3 cellular contexts compared by ENCODE assay signal in genomic region chr2:144877893-144878292, GRCh38.
TF ChIP-seq lines count a peak whose summit lies in the region.

No MANE protein-coding gene starts in this region.

TF ChIP-seq in HepG2, 621 proteins besides CTCF, POLR2A, EP300 and RAD21:
- TF ChIP-seq ZNF331 (CRISPR knock-in tag; IDR thresholded peaks at IDR 0.05) (no peak), SUZ12 (IDR thresholded peaks at IDR 0.05; ENCODE audit: low read depth, low read length) (no peak), ISX (CRISPR knock-in tag; conservative IDR thresholded peaks at IDR 0.05) (no peak), ETS1 (CRISPR knock-in tag; IDR thresholded peaks at IDR 0.05) (no peak), ZBTB26 (CRISPR knock-in tag; IDR thresholded peaks at IDR 0.05; ENCODE audit: borderline replicate concordance) (no peak), MAFF (IDR thresholded peaks at IDR 0.05; ENCODE audit: low read depth, low read length) (peak; percentile 34; the same call in 1 of the 2 replicates), ZNF20 (CRISPR knock-in tag; IDR thresholded peaks at IDR 0.05) (no peak), YEATS4 (CRISPR knock-in tag; IDR thresholded peaks at IDR 0.05; ENCODE audit: borderline replicate concordance) (no peak), MED1 (CRISPR knock-in tag; IDR thresholded peaks at IDR 0.05) (no peak), HNRNPH1 (optimal IDR thresholded peaks at IDR 0.05; ENCODE audit: low read depth, low read length) (no peak), MAFK (conservative IDR thresholded peaks at IDR 0.05 in 1 of 2, IDR thresholded peaks at IDR 0.05 in 1 of 2; ENCODE audit: low read length in 2 of 2) (peak; percentile 57 to 60; a peak in 3 of 4 replicates), ZNF563 (CRISPR knock-in tag; IDR thresholded peaks at IDR 0.05) (no peak)
- TF ChIP-seq, protein P1, sequence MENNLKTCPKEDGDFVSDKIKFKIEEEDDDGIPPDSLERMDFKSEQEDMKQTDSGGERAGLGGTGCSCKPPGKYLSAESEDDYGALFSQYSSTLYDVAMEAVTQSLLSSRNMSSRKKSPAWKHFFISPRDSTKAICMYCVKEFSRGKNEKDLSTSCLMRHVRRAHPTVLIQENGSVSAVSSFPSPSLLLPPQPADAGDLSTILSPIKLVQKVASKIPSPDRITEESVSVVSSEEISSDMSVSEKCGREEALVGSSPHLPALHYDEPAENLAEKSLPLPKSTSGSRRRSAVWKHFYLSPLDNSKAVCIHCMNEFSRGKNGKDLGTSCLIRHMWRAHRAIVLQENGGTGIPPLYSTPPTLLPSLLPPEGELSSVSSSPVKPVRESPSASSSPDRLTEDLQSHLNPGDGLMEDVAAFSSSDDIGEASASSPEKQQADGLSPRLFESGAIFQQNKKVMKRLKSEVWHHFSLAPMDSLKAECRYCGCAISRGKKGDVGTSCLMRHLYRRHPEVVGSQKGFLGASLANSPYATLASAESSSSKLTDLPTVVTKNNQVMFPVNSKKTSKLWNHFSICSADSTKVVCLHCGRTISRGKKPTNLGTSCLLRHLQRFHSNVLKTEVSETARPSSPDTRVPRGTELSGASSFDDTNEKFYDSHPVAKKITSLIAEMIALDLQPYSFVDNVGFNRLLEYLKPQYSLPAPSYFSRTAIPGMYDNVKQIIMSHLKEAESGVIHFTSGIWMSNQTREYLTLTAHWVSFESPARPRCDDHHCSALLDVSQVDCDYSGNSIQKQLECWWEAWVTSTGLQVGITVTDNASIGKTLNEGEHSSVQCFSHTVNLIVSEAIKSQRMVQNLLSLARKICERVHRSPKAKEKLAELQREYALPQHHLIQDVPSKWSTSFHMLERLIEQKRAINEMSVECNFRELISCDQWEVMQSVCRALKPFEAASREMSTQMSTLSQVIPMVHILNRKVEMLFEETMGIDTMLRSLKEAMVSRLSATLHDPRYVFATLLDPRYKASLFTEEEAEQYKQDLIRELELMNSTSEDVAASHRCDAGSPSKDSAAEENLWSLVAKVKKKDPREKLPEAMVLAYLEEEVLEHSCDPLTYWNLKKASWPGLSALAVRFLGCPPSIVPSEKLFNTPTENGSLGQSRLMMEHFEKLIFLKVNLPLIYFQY (CRISPR knock-in tag; IDR thresholded peaks at IDR 0.05; ENCODE audit: borderline replicate concordance), result no peak

TF ChIP-seq in IMR-90, 13 proteins besides CTCF, POLR2A, EP300 and RAD21:
- peak; percentile 84 for TF ChIP-seq MAFK (IDR thresholded peaks at IDR 0.05; ENCODE audit: low read depth, low read length)
- TF ChIP-seq SMC3 (IDR thresholded peaks at IDR 0.05; ENCODE audit: low read depth, low read length), result no peak
- no peak for TF ChIP-seq CHD1 (IDR thresholded peaks at IDR 0.05; ENCODE audit: low read depth, low read length)

TF ChIP-seq in K562, 482 proteins besides CTCF, POLR2A, EP300 and RAD21:
- TF ChIP-seq ZFPM2 (CRISPR knock-in tag; IDR thresholded peaks at IDR 0.05) (no peak), TBL1XR1 (IDR thresholded peaks at IDR 0.05; ENCODE audit: low read length in 2 of 2) (no peak), MAFF (IDR thresholded peaks at IDR 0.05; ENCODE audit: low read length) (peak; percentile 70), C11orf30 (IDR thresholded peaks at IDR 0.05; ENCODE audit: low read depth) (peak; percentile 75), ZNF316 (IDR thresholded peaks at IDR 0.05) (peak; percentile 86), CCAR2 (IDR thresholded peaks at IDR 0.05; ENCODE audit: low read depth, low read length) (no peak), TBP (optimal IDR thresholded peaks at IDR 0.05; ENCODE audit: low read depth, low read length) (no peak), SAFB (IDR thresholded peaks at IDR 0.05; ENCODE audit: borderline replicate concordance, low read depth, low read length) (no peak), RFX5 (IDR thresholded peaks at IDR 0.05; ENCODE audit: low read depth, low read length) (no peak), ZNF217 (CRISPR knock-in tag; IDR thresholded peaks at IDR 0.05) (no peak), ZNF12 (CRISPR knock-in tag; IDR thresholded peaks at IDR 0.05) (no peak), MAFK (IDR thresholded peaks at IDR 0.05; ENCODE audit: low read length) (peak; percentile 45; the same call in 1 of the 2 replicates), ZNF561 (CRISPR knock-in tag; conservative IDR thresholded peaks at IDR 0.05) (no peak), SMARCB1 (IDR thresholded peaks at IDR 0.05; ENCODE audit: insufficient read length, low read depth) (no peak), ZNF639 (CRISPR knock-in tag; conservative IDR thresholded peaks at IDR 0.05 in 1 of 2, IDR thresholded peaks at IDR 0.05 in 1 of 2) (no peak), POLR2AphosphoS2 (IDR thresholded peaks at IDR 0.05; ENCODE audit: low read length) (no peak), MAFG (tag; conservative IDR thresholded peaks at IDR 0.05) (peak; percentile 69), TFAP4 (CRISPR knock-in tag; IDR thresholded peaks at IDR 0.05; ENCODE audit: borderline replicate concordance) (no peak), ZNF696 (CRISPR knock-in tag; conservative IDR thresholded peaks at IDR 0.05) (no peak), TCF3 (CRISPR knock-in tag; IDR thresholded peaks at IDR 0.05) (no peak), HCFC1 (IDR thresholded peaks at IDR 0.05; ENCODE audit: low read depth, low read length) (no peak), LCOR (CRISPR knock-in tag; IDR thresholded peaks at IDR 0.05) (no peak), TCFL5 (CRISPR knock-in tag; conservative IDR thresholded peaks at IDR 0.05) (no peak)
